9 cellular contexts compared by ENCODE assay signal in genomic region chr12:108850854-108851573, GRCh38. TPM values are rescaled to one million over a fixed set of nuclear protein-coding genes. Genes with fewer than 3 reads are reported as not detected.
DNase-seq lines count a peak whose midpoint lies in the region; ATAC-seq and TF ChIP-seq lines count a peak whose summit lies in the region.
"Had no signal": no experiment of that assay in that cellular context is flagged by ENCODE, and none has a peak within 500 bp of the region (broad histone marks: within the 10 kb centered on the region; RNA-seq: fewer than 3 reads in every experiment).

No MANE protein-coding gene starts in this region.

- POLR2A ChIA-PET in activated B cell treated with CpG ODN at 0.5 μM for 24 hours (lab: Charles Lee), result interaction anchor here (0.6 to 1.4 kb wide), 6 partner anchors 13 to 209 kb away, joined by 3 to 13 read pairs (median 5); no protein-coding TSS in a partner anchor

- no peak for TF ChIP-seq CTCF in activated B cell treated with CpG ODN at 0.5 μM for 24 hours (IDR thresholded peaks at IDR 0.05)

- no peaks in the 10 kb centered on the region for H3K27me3 Mint-ChIP-seq in activated B cell treated with CpG ODN at 0.5 μM for 24 hours
- H3K27me3 Mint-ChIP-seq in activated naive CD8-positive, alpha-beta T cell treated with anti-CD3 and anti-CD28 coated beads, Interleukin-2, amount 50 U/mL, for 24 hours, result no peaks in the 10 kb centered on the region
- H3K27me3 Mint-ChIP-seq in activated T-helper 2 cell treated with anti-CD3 and anti-CD28 coated beads, Interferon-gamma antibody, Interleukin-2, Interleukin-4, amounts not matched to agents 10 μg/mL and 5 μg/mL and 100 μg/mL, durations not matched to agents 14 hours and 24 hours and 36 hours (ENCODE audit: low read depth), result no peaks in the 10 kb centered on the region

- H3K36me3 Mint-ChIP-seq in activated B cell treated with CpG ODN at 0.5 μM for 24 hours (ENCODE audit: low read depth), result peaks cover 38% of the 10 kb centered on the region
- H3K36me3 Mint-ChIP-seq in activated naive CD8-positive, alpha-beta T cell treated with anti-CD3 and anti-CD28 coated beads, Interleukin-2, amount 50 U/mL, for 24 hours (ENCODE audit: low read depth), result peaks cover 42% of the 10 kb centered on the region
- peaks cover 71% of the 10 kb centered on the region for H3K36me3 Mint-ChIP-seq in activated T-helper 2 cell treated with anti-CD3 and anti-CD28 coated beads, Interferon-gamma antibody, Interleukin-2, Interleukin-4, amounts not matched to agents 10 μg/mL and 5 μg/mL and 100 μg/mL, durations not matched to agents 14 hours and 24 hours and 36 hours (ENCODE audit: low read depth)

- ATAC-seq in GM18907 (IDR thresholded peaks at IDR 0.05; ENCODE audit: unreplicated experiment) (peak; percentile 70), HG03066 (IDR thresholded peaks at IDR 0.05; ENCODE audit: low read depth, unreplicated experiment) (peak; percentile 64), activated B cell treated with CpG ODN at 0.5 μM for 24 hours (ENCODE audit: low read depth) (peak; percentile 91)
- ATAC-seq in activated naive CD8-positive, alpha-beta T cell treated with anti-CD3 and anti-CD28 coated beads, Interleukin-2, amount 50 U/mL, for 24 hours, result no peak

- intact Hi-C loops in activated B cell treated with CpG ODN at 0.5 μM for 24 hours (cut with micrococcal nuclease), result no loop called here
- intact Hi-C loops in activated T-helper 2 cell treated with anti-CD3 and anti-CD28 coated beads, Interferon-gamma antibody, Interleukin-2, Interleukin-4, amounts not matched to agents 10 μg/mL and 5 μg/mL and 100 μg/mL, durations not matched to agents 14 hours and 24 hours and 36 hours (cut with micrococcal nuclease), result loop anchor here (10.0 kb wide), 1 partner anchor 244 kb away; the partner anchor contains the start of genes ALKBH2 and UNG

- H3K4me3 Mint-ChIP-seq in activated B cell treated with CpG ODN at 0.5 μM for 24 hours, result peak overlapping the region; percentile 28
- H3K4me3 Mint-ChIP-seq in activated naive CD8-positive, alpha-beta T cell treated with anti-CD3 and anti-CD28 coated beads, Interleukin-2, amount 50 U/mL, for 24 hours, result no peak overlapping the region
- no peak overlapping the region for H3K4me3 Mint-ChIP-seq in activated T-helper 2 cell treated with anti-CD3 and anti-CD28 coated beads, Interferon-gamma antibody, Interleukin-2, Interleukin-4, amounts not matched to agents 10 μg/mL and 5 μg/mL and 100 μg/mL, durations not matched to agents 14 hours and 24 hours and 36 hours (ENCODE audit: low read depth)

- H3K27ac Mint-ChIP-seq in activated B cell treated with CpG ODN at 0.5 μM for 24 hours, result peak overlapping the region; percentile 72
- H3K27ac Mint-ChIP-seq in activated naive CD8-positive, alpha-beta T cell treated with anti-CD3 and anti-CD28 coated beads, Interleukin-2, amount 50 U/mL, for 24 hours, result no peak overlapping the region
- no peak overlapping the region for H3K27ac Mint-ChIP-seq in activated T-helper 2 cell treated with anti-CD3 and anti-CD28 coated beads, Interferon-gamma antibody, Interleukin-2, Interleukin-4, amounts not matched to agents 10 μg/mL and 5 μg/mL and 100 μg/mL, durations not matched to agents 14 hours and 24 hours and 36 hours

- H3K4me1 Mint-ChIP-seq in activated B cell treated with CpG ODN at 0.5 μM for 24 hours, result peaks cover 27% of the 10 kb centered on the region
- H3K4me1 Mint-ChIP-seq in activated naive CD8-positive, alpha-beta T cell treated with anti-CD3 and anti-CD28 coated beads, Interleukin-2, amount 50 U/mL, for 24 hours, result peaks cover 25% of the 10 kb centered on the region
- peaks cover 29% of the 10 kb centered on the region for H3K4me1 Mint-ChIP-seq in activated T-helper 2 cell treated with anti-CD3 and anti-CD28 coated beads, Interferon-gamma antibody, Interleukin-2, Interleukin-4, amounts not matched to agents 10 μg/mL and 5 μg/mL and 100 μg/mL, durations not matched to agents 14 hours and 24 hours and 36 hours (ENCODE audit: low read depth)

- no peaks in the 10 kb centered on the region for H3K9me3 Mint-ChIP-seq in activated B cell treated with CpG ODN at 0.5 μM for 24 hours
- peaks cover 3% of the 10 kb centered on the region for H3K9me3 Mint-ChIP-seq in activated naive CD8-positive, alpha-beta T cell treated with anti-CD3 and anti-CD28 coated beads, Interleukin-2, amount 50 U/mL, for 24 hours
- no peaks in the 10 kb centered on the region for H3K9me3 Mint-ChIP-seq in activated T-helper 2 cell treated with anti-CD3 and anti-CD28 coated beads, Interferon-gamma antibody, Interleukin-2, Interleukin-4, amounts not matched to agents 10 μg/mL and 5 μg/mL and 100 μg/mL, durations not matched to agents 14 hours and 24 hours and 36 hours

- CTCF ChIA-PET in activated B cell treated with CpG ODN at 0.5 μM for 24 hours (lab: Charles Lee), result interaction anchor here (0.6 kb wide), 1 partner anchor 732 kb away, joined by 3 read pairs; no protein-coding TSS in a partner anchor

- DNase-seq in activated B cell treated with CpG ODN at 0.5 μM for 24 hours (peak; percentile 32), left kidney (ENCODE audit: low read depth, low spot score) (peak; percentile 45), SHP77 (lab: John Stamatoyannopoulos, UW) (no peak), NCI-H2081 treated with DMSO at 0.1 percent for 48 hours (lab: John Stamatoyannopoulos, UW) (no peak)
- DNase-seq in activated naive CD8-positive, alpha-beta T cell treated with anti-CD3 and anti-CD28 coated beads, Interleukin-2, amount 50 U/mL, for 24 hours, result no peak
- DNase-seq in activated T-helper 2 cell treated with anti-CD3 and anti-CD28 coated beads, Interferon-gamma antibody, Interleukin-2, Interleukin-4, amounts not matched to agents 10 μg/mL and 5 μg/mL and 100 μg/mL, durations not matched to agents 14 hours and 24 hours and 36 hours (ENCODE audit: low spot score), result no peak

RNA-seq across cellular contexts. Expression of gene SSH1, which starts 6.4 kb away (rescaled TPM):
- 19.8 and 21.4 TPM in 2 replicates for total RNA-seq in activated B cell treated with CpG ODN at 0.5 μM for 24 hours
- 39.8 and 48.1 TPM in 2 replicates for total RNA-seq in activated T-helper 2 cell treated with anti-CD3 and anti-CD28 coated beads, Interferon-gamma antibody, Interleukin-2, Interleukin-4, amounts not matched to agents 10 μg/mL and 5 μg/mL and 100 μg/mL, durations not matched to agents 14 hours and 24 hours and 36 hours

RNA-seq across cellular contexts. Expression of gene DAO, which starts 28.9 kb away (rescaled TPM):
- total RNA-seq in activated B cell treated with CpG ODN at 0.5 μM for 24 hours, result not detected in 2 replicates
- total RNA-seq in activated T-helper 2 cell treated with anti-CD3 and anti-CD28 coated beads, Interferon-gamma antibody, Interleukin-2, Interleukin-4, amounts not matched to agents 10 μg/mL and 5 μg/mL and 100 μg/mL, durations not matched to agents 14 hours and 24 hours and 36 hours, result not detected in 2 replicates
- total RNA-seq: T-helper 1 cell treated with Interleukin-12 subunit alpha and Interleukin-12 subunit beta and Interleukin-4 antibody, amounts not matched to agents 30 ng/mL and 1 ng/mL, for 36 hours had no signal

Comparison
In these comparisons a context has a peak if more than half of its experiments do, and no peak if none do; other contexts are left out.
1. DNase-seq: peak in activated B cell treated with CpG ODN at 0.5 μM for 24 hours (single experiment) and left kidney (single experiment); none in SHP77 (0 of 2), activated naive CD8-positive, alpha-beta T cell treated with anti-CD3 and anti-CD28 coated beads, Interleukin-2, amount 50 U/mL, for 24 hours (single experiment), NCI-H2081 treated with DMSO at 0.1 percent for 48 hours (single experiment) and activated T-helper 2 cell treated with anti-CD3 and anti-CD28 coated beads, Interferon-gamma antibody, Interleukin-2, Interleukin-4, amounts not matched to agents 10 μg/mL and 5 μg/mL and 100 μg/mL, durations not matched to agents 14 hours and 24 hours and 36 hours (single experiment).